Comparison of ENCODE assay signal across 8 cellular contexts in the genomic region with DNA sequence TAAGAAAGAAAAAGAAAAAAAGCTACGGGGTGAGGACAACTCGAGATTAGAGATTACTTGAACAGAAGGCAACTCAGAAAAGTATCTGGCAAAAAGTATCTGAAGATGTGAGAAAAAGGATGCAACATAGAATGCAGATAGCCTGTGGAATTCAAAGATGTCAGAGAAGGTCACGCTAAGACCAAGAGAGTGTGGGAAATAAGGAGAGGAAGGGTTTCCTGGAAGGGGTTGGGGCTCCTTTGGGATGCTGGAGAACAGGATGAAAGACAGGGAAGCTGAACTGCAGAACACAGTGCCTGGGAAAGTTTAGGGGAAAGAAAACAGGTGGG. TPM values are rescaled to one million over a fixed set of nuclear protein-coding genes. Genes with fewer than 3 reads are reported as not detected.
DNase-seq lines count a peak whose midpoint lies in the region; ATAC-seq and TF ChIP-seq lines count a peak whose summit lies in the region.
"Had no signal": no experiment of that assay in that cellular context is flagged by ENCODE, and none has a peak within 500 bp of the region (broad histone marks: within the 10 kb centered on the region; RNA-seq: fewer than 3 reads in every experiment).

No MANE protein-coding gene starts in this region.

- H3K36me3 Mint-ChIP-seq in HFFc6 (ENCODE audit: low read depth): no peaks in the 10 kb centered on the region
- H3K36me3 Mint-ChIP-seq in stimulated activated memory B cell treated with anti-CD40 and anti-IgM and Interleukin-4, amounts not matched to agents 10 μg/mL and 1 μg/mL and 100 μg/mL, for 72 hours: no peaks in the 10 kb centered on the region

- H3K9ac ChIP-seq in iPS-15b (ENCODE audit: low read depth, low read length): peak overlapping the region; percentile 39

- TF ChIP-seq CTCF in HFFc6 (IDR thresholded peaks at IDR 0.05): no peak
- TF ChIP-seq CTCF in ascending aorta (IDR thresholded peaks at IDR 0.05): no peak

- no peaks in the 10 kb centered on the region for H3K36me3 ChIP-seq in ascending aorta
- no peaks in the 10 kb centered on the region for H3K36me3 ChIP-seq in iPS-15b (ENCODE audit: control insufficient read depth, insufficient read depth, low read length)

- H3K27ac Mint-ChIP-seq in HFFc6: no peak overlapping the region
- H3K27ac Mint-ChIP-seq in stimulated activated memory B cell treated with anti-CD40 and anti-IgM and Interleukin-4, amounts not matched to agents 10 μg/mL and 1 μg/mL and 100 μg/mL, for 72 hours: no peak overlapping the region

- no peak overlapping the region for H3K27ac ChIP-seq in ascending aorta

- H3K4me3 Mint-ChIP-seq in HFFc6: peak overlapping the region; percentile 32; the same call in 1 of the 2 replicates
- H3K4me3 Mint-ChIP-seq in stimulated activated memory B cell treated with anti-CD40 and anti-IgM and Interleukin-4, amounts not matched to agents 10 μg/mL and 1 μg/mL and 100 μg/mL, for 72 hours: peak overlapping the region; percentile 16

- H3K4me1 ChIP-seq in ascending aorta (no peaks in the 10 kb centered on the region), iPS-15b (ENCODE audit: control insufficient read depth, insufficient read depth, low read length) (no peaks in the 10 kb centered on the region)

- no peaks in the 10 kb centered on the region for H3K9me3 ChIP-seq in ascending aorta
- H3K9me3 ChIP-seq in iPS-15b (ENCODE audit: control insufficient read depth, insufficient read depth, low read length): no peaks in the 10 kb centered on the region

- H3K4me1 Mint-ChIP-seq in HFFc6 (ENCODE audit: low read depth): no peaks in the 10 kb centered on the region
- H3K4me1 Mint-ChIP-seq in stimulated activated memory B cell treated with anti-CD40 and anti-IgM and Interleukin-4, amounts not matched to agents 10 μg/mL and 1 μg/mL and 100 μg/mL, for 72 hours: peaks cover 6% of the 10 kb centered on the region

- ATAC-seq in stimulated activated memory B cell treated with anti-CD40 and anti-IgM and Interleukin-4, amounts not matched to agents 10 μg/mL and 1 μg/mL and 100 μg/mL, for 72 hours: no peak
- no peak for ATAC-seq in GM21390 (IDR thresholded peaks at IDR 0.05; ENCODE audit: unreplicated experiment)

- H3K27me3 Mint-ChIP-seq in HFFc6 (ENCODE audit: insufficient read depth): peaks cover 13% of the 10 kb centered on the region
- H3K27me3 Mint-ChIP-seq in stimulated activated memory B cell treated with anti-CD40 and anti-IgM and Interleukin-4, amounts not matched to agents 10 μg/mL and 1 μg/mL and 100 μg/mL, for 72 hours: peaks cover 49% of the 10 kb centered on the region

- H3K4me3 ChIP-seq in ascending aorta (peak overlapping the region; percentile 60 to 64), iPS-15b (ENCODE audit: low read depth, low read length) (peak overlapping the region; percentile 48)

- H3K27me3 ChIP-seq in ascending aorta (peaks cover 4% of the 10 kb centered on the region), iPS-15b (ENCODE audit: control insufficient read depth, insufficient read depth, low read length) (peaks cover 25% of the 10 kb centered on the region)

- intact Hi-C loops in ascending aorta (cut with DNase I): no loop called here

- H3K9me3 Mint-ChIP-seq in HFFc6: no peaks in the 10 kb centered on the region
- H3K9me3 Mint-ChIP-seq in stimulated activated memory B cell treated with anti-CD40 and anti-IgM and Interleukin-4, amounts not matched to agents 10 μg/mL and 1 μg/mL and 100 μg/mL, for 72 hours: no peaks in the 10 kb centered on the region

- DNase-seq in HFFc6 (no peak), ascending aorta (ENCODE audit: low spot score in 2 of 2) (no peak), SIG-M5 (lab: John Stamatoyannopoulos, UW) (no peak)
- no peak for DNase-seq in activated T-cell treated with anti-CD3 and anti-CD28 coated beads, Interleukin-2, amount 50 U/mL, for 48 hours
- DNase-seq: activated gamma-delta T cell had no signal

RNA-seq across cellular contexts. Expression of gene GUCY1A2, which starts 1.2 kb away (rescaled TPM):
- total RNA-seq in HFFc6 (2021; fragmentation: NEBNext Ultra II Directional; extraction: Animal tissue kit (Norgen Biotek cat#: 25700)): under 1 TPM in 5 of 6 experiments, not detected in 1; 0.05 to 0.21 (median 0.10) TPM
- 5.6 TPM for total RNA-seq in ascending aorta
